ENCODE assay signal across 22 cellular contexts in genomic region chr11:125416993-125417935, GRCh38.
DNase-seq lines count a peak whose midpoint lies in the region; ATAC-seq lines count a peak whose summit lies in the region.
"Had no signal": no experiment of that assay in that cellular context is flagged by ENCODE, and none has a peak within 500 bp of the region (broad histone marks: within the 10 kb centered on the region; RNA-seq: fewer than 3 reads in every experiment).

No MANE protein-coding gene starts in this region.

- intact Hi-C loops in left ventricle myocardium superior (cut with micrococcal nuclease) (no loop called here), sciatic nerve (cut with DNase I) (no loop called here)

- ATAC-seq in left ventricle myocardium superior (peak; percentile 79), sciatic nerve (peak; percentile 30), HG02973 (IDR thresholded peaks at IDR 0.05; ENCODE audit: unreplicated experiment) (no peak), HG02571 (IDR thresholded peaks at IDR 0.05; ENCODE audit: unreplicated experiment) (no peak)
- ATAC-seq: PC-3 had no signal

- peak; percentile 43 for DNase-seq in activated effector memory CD4-positive, alpha-beta T cell treated with anti-CD3 and anti-CD28 coated beads, Interleukin-2, amount 50 U/mL, for 16 hours
- no peak for DNase-seq in activated effector memory CD4-positive, alpha-beta T cell treated with Interleukin-2 at 50 U/mL for 16 hours
- no peak for DNase-seq in left ventricle myocardium superior
- no peak for DNase-seq in sciatic nerve (ENCODE audit: low spot score)
- no peak for DNase-seq in GF-D8 (lab: John Stamatoyannopoulos, UW)
- DNase-seq: CD8-positive, alpha-beta memory T cell; DMS 273 treated with DMSO at 0.1 percent for 48 hours; DMS79; EL; GDM1; KBM-7; MV-4-11; NCI-H1105; NCI-H1436 treated with DMSO at 0.1 percent for 48 hours; NCI-H187 treated with DMSO at 0.1 percent for 48 hours; NCI-H446; NCI-H526; NCI-H82; NK-92 treated with Interleukin-12 subunit alpha and Interleukin-12 subunit beta, amount 100 ng/mL, for 24 hours; PC-3 had no signal

Comparison
In these comparisons a context has a peak if more than half of its experiments do, and no peak if none do; other contexts are left out.
1. ATAC-seq: peak in left ventricle myocardium superior (single experiment) and sciatic nerve (single experiment); none in HG02973 (single experiment) and HG02571 (single experiment).